32 cellular contexts compared by ENCODE assay signal in the genomic region with DNA sequence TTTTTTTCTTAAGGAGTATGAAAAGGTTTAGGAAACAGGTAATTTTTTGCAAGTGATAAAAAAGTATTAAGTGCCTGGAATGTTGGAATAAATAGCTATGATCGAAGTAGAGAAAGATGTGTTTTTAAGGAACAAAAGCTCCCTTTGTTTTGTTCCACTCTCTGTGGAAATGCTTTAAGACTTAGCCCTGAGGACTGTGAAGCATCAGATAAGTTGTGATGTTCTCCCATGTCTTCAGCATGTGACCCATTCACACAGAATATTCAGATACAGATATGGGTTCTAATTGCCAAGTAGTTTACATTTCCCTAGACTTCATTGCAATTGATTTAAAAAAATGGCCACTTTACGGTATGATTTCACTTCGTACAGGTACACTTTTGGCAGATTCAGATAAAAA.
"Had no signal": no experiment of that assay in that cellular context is flagged by ENCODE, and none has a peak within 500 bp of the region (broad histone marks: within the 10 kb centered on the region; RNA-seq: fewer than 3 reads in every experiment).

No MANE protein-coding gene starts in this region.

- H3K27ac Mint-ChIP-seq: activated B cell treated with CpG ODN at 0.5 μM for 24 hours; activated CD8-positive, alpha-beta memory T cell treated with anti-CD3 and anti-CD28 coated beads, Interleukin-2, amount 10 ng/mL, durations not matched to agents 7 days and 5 days; activated CD8-positive, alpha-beta T cell treated with anti-CD3 and anti-CD28 coated beads for 36 hours; activated naive CD4-positive, alpha-beta T cell treated with anti-CD3 and anti-CD28 coated beads for 36 hours; activated naive CD4-positive, alpha-beta T cell treated with anti-CD3 and anti-CD28 coated beads, Interleukin-2, amount 50 U/mL, for 24 hours; activated naive CD8-positive, alpha-beta T cell treated with anti-CD3 and anti-CD28 coated beads for 36 hours; activated T-helper 1 cell treated with anti-CD3 and anti-CD28 coated beads, Interleukin-12 subunit alpha, Interleukin-12 subunit beta, Interleukin-2, Interleukin-4 antibody, amounts not matched to agents 30 ng/mL and 10 ng/mL and 1 ng/mL, durations not matched to agents 14 hours and 24 hours and 36 hours; activated T-helper 2 cell treated with anti-CD3 and anti-CD28 coated beads, Interferon-gamma antibody, Interleukin-2, Interleukin-4, amounts not matched to agents 10 μg/mL and 5 μg/mL and 100 μg/mL, durations not matched to agents 14 hours and 24 hours and 36 hours; brain; effector memory CD8-positive, alpha-beta T cell; T-helper 17 cell; T-helper 2 cell treated with Interferon-gamma antibody and Interleukin-4, amounts not matched to agents 5 μg/mL and 100 μg/mL, for 36 hours had no signal

- H3K27ac ChIP-seq: ascending aorta, esophagus muscularis mucosa, foreskin keratinocyte, gastroesophageal sphincter, WERI-Rb-1 had no signal

- H3K36me3 Mint-ChIP-seq: activated CD8-positive, alpha-beta memory T cell treated with anti-CD3 and anti-CD28 coated beads, Interleukin-2, amount 10 ng/mL, durations not matched to agents 7 days and 5 days; activated naive CD4-positive, alpha-beta T cell treated with anti-CD3 and anti-CD28 coated beads, Interleukin-2, amount 50 U/mL, for 24 hours; brain had no signal

- H3K4me1 Mint-ChIP-seq: activated B cell treated with CpG ODN at 0.5 μM for 24 hours; activated CD8-positive, alpha-beta memory T cell treated with anti-CD3 and anti-CD28 coated beads, Interleukin-2, amount 10 ng/mL, durations not matched to agents 7 days and 5 days; activated naive CD4-positive, alpha-beta T cell treated with anti-CD3 and anti-CD28 coated beads, Interleukin-2, amount 50 U/mL, for 24 hours; brain had no signal

- H3K4me3 ChIP-seq: ascending aorta, esophagus muscularis mucosa, gastroesophageal sphincter had no signal

- H3K36me3 ChIP-seq: ascending aorta, esophagus muscularis mucosa, gastroesophageal sphincter had no signal

- H3K27me3 ChIP-seq: ascending aorta, esophagus muscularis mucosa, foreskin keratinocyte, gastroesophageal sphincter had no signal

- H3K4me3 Mint-ChIP-seq: activated B cell treated with CpG ODN at 0.5 μM for 24 hours; activated CD8-positive, alpha-beta memory T cell treated with anti-CD3 and anti-CD28 coated beads, Interleukin-2, amount 10 ng/mL, durations not matched to agents 7 days and 5 days; activated CD8-positive, alpha-beta T cell treated with anti-CD3 and anti-CD28 coated beads for 36 hours; activated naive CD4-positive, alpha-beta T cell treated with anti-CD3 and anti-CD28 coated beads for 36 hours; activated naive CD4-positive, alpha-beta T cell treated with anti-CD3 and anti-CD28 coated beads, Interleukin-2, amount 50 U/mL, for 24 hours; activated naive CD8-positive, alpha-beta T cell treated with anti-CD3 and anti-CD28 coated beads for 36 hours; activated T-helper 1 cell treated with anti-CD3 and anti-CD28 coated beads, Interleukin-12 subunit alpha, Interleukin-12 subunit beta, Interleukin-2, Interleukin-4 antibody, amounts not matched to agents 30 ng/mL and 10 ng/mL and 1 ng/mL, durations not matched to agents 14 hours and 24 hours and 36 hours; brain; effector memory CD8-positive, alpha-beta T cell; T-helper 17 cell; T-helper 2 cell treated with Interferon-gamma antibody and Interleukin-4, amounts not matched to agents 5 μg/mL and 100 μg/mL, for 36 hours had no signal

- H3K9me3 ChIP-seq: ascending aorta, esophagus muscularis mucosa, gastroesophageal sphincter had no signal

- H3K27me3 Mint-ChIP-seq: activated B cell treated with CpG ODN at 0.5 μM for 24 hours; activated CD8-positive, alpha-beta memory T cell treated with anti-CD3 and anti-CD28 coated beads, Interleukin-2, amount 10 ng/mL, durations not matched to agents 7 days and 5 days; activated CD8-positive, alpha-beta T cell treated with anti-CD3 and anti-CD28 coated beads for 36 hours; activated naive CD4-positive, alpha-beta T cell treated with anti-CD3 and anti-CD28 coated beads, Interleukin-2, amount 50 U/mL, for 24 hours; activated naive CD8-positive, alpha-beta T cell treated with anti-CD3 and anti-CD28 coated beads for 36 hours; brain; effector memory CD8-positive, alpha-beta T cell; T-helper 17 cell had no signal

- ATAC-seq: activated CD4-positive, CD25-positive, alpha-beta regulatory T cell treated with anti-CD3 and anti-CD28 coated beads, Interleukin-2, amount 50 U/mL, for 24 hours; activated CD8-positive, alpha-beta memory T cell treated with anti-CD3 and anti-CD28 coated beads, Interleukin-2, amount 10 ng/mL, durations not matched to agents 7 days and 5 days; activated CD8-positive, alpha-beta T cell treated with anti-CD3 and anti-CD28 coated beads for 36 hours; effector memory CD8-positive, alpha-beta T cell; foreskin keratinocyte; gastroesophageal sphincter; T-helper 17 cell had no signal

- H3K9me3 Mint-ChIP-seq: activated B cell treated with CpG ODN at 0.5 μM for 24 hours; activated CD8-positive, alpha-beta T cell treated with anti-CD3 and anti-CD28 coated beads for 36 hours; activated naive CD4-positive, alpha-beta T cell treated with anti-CD3 and anti-CD28 coated beads for 36 hours; activated naive CD4-positive, alpha-beta T cell treated with anti-CD3 and anti-CD28 coated beads, Interleukin-2, amount 50 U/mL, for 24 hours; activated naive CD8-positive, alpha-beta T cell treated with anti-CD3 and anti-CD28 coated beads for 36 hours; activated T-helper 1 cell treated with anti-CD3 and anti-CD28 coated beads, Interleukin-12 subunit alpha, Interleukin-12 subunit beta, Interleukin-2, Interleukin-4 antibody, amounts not matched to agents 30 ng/mL and 10 ng/mL and 1 ng/mL, durations not matched to agents 14 hours and 24 hours and 36 hours; activated T-helper 2 cell treated with anti-CD3 and anti-CD28 coated beads, Interferon-gamma antibody, Interleukin-2, Interleukin-4, amounts not matched to agents 10 μg/mL and 5 μg/mL and 100 μg/mL, durations not matched to agents 14 hours and 24 hours and 36 hours; brain; effector memory CD8-positive, alpha-beta T cell; T-helper 2 cell treated with Interferon-gamma antibody and Interleukin-4, amounts not matched to agents 5 μg/mL and 100 μg/mL, for 36 hours had no signal

- DNase-seq: activated B cell treated with CpG ODN at 0.5 μM for 24 hours; activated CD4-positive, alpha-beta T cell treated with anti-CD3 and anti-CD28 coated beads for 48 hours; activated CD4-positive, alpha-beta T cell treated with anti-CD3 and anti-CD28 coated beads, Interleukin-2, amount 50 U/mL, for 1 hour; activated CD4-positive, alpha-beta T cell treated with anti-CD3 and anti-CD28 coated beads, Interleukin-2, amount 50 U/mL, for 48 hours; activated CD8-positive, alpha-beta memory T cell treated with anti-CD3 and anti-CD28 coated beads, Interleukin-2, amount 10 ng/mL, durations not matched to agents 7 days and 5 days; activated CD8-positive, alpha-beta memory T cell treated with anti-CD3 and anti-CD28 coated beads, Interleukin-2, amount 50 U/mL, for 4 hours; activated CD8-positive, alpha-beta T cell treated with anti-CD3 and anti-CD28 coated beads for 36 hours; activated effector memory CD4-positive, alpha-beta T cell treated with anti-CD3 and anti-CD28 coated beads, Interleukin-2, amount 50 U/mL, for 16 hours; activated naive CD4-positive, alpha-beta T cell treated with anti-CD3 and anti-CD28 coated beads for 36 hours; activated naive CD8-positive, alpha-beta T cell treated with anti-CD3 and anti-CD28 coated beads for 36 hours; activated T-cell treated with anti-CD3 and anti-CD28 coated beads, Interleukin-2, amount 50 U/mL, for 1 hour; activated T-cell treated with anti-CD3 and anti-CD28 coated beads, Interleukin-2, amount 50 U/mL, for 48 hours; caudate nucleus; cortex of kidney; dermis blood vessel endothelial cell; effector CD4-positive, alpha-beta T cell; effector memory CD8-positive, alpha-beta T cell; foreskin keratinocyte; hippocampal formation; T-helper 1 cell; T-helper 17 cell; T1000; WERI-Rb-1 had no signal

- H3K4me1 ChIP-seq: ascending aorta, esophagus muscularis mucosa, foreskin keratinocyte, gastroesophageal sphincter had no signal
